ENCODE assay signal across 14 cellular contexts in genomic region chr16:80260906-80261311, GRCh38.
"Had no signal": no experiment of that assay in that cellular context is flagged by ENCODE, and none has a peak within 500 bp of the region (broad histone marks: within the 10 kb centered on the region; RNA-seq: fewer than 3 reads in every experiment).

No MANE protein-coding gene starts in this region.

- H3K4me3 Mint-ChIP-seq: activated naive CD4-positive, alpha-beta T cell treated with anti-CD3 and anti-CD28 coated beads, Interleukin-2, amount 50 U/mL, for 24 hours; activated T-cell treated with anti-CD3 and anti-CD28 coated beads, Interleukin-2, amount 50 U/mL, for 24 hours; memory B cell; nephron progenitor cell had no signal

- H3K4me1 ChIP-seq: uterus had no signal

- H3K27ac Mint-ChIP-seq: activated naive CD4-positive, alpha-beta T cell treated with anti-CD3 and anti-CD28 coated beads, Interleukin-2, amount 50 U/mL, for 24 hours; activated T-cell treated with anti-CD3 and anti-CD28 coated beads, Interleukin-2, amount 50 U/mL, for 24 hours; memory B cell; nephron progenitor cell had no signal

- ATAC-seq: left cardiac atrium had no signal

- H3K4me3 ChIP-seq: ovary, skin epidermis, stomach, uterus had no signal

- H3K36me3 ChIP-seq: ovary, stomach, uterus had no signal

- DNase-seq: activated CD4-positive, alpha-beta T cell treated with anti-CD3 and anti-CD28 coated beads, Interleukin-2, amount 50 U/mL, for 1 hour; activated effector memory CD4-positive, alpha-beta T cell treated with Interleukin-2 at 50 U/mL for 16 hours; activated T-cell treated with anti-CD3 and anti-CD28 coated beads, Interleukin-2, amount 50 U/mL, for 24 hours; effector CD4-positive, alpha-beta T cell; hypothalamus; left cardiac atrium; nephron progenitor cell; ovary; stomach; T-helper 2 cell; uterus had no signal

- H3K36me3 Mint-ChIP-seq: activated naive CD4-positive, alpha-beta T cell treated with anti-CD3 and anti-CD28 coated beads, Interleukin-2, amount 50 U/mL, for 24 hours; memory B cell had no signal

- H3K4me1 Mint-ChIP-seq: activated naive CD4-positive, alpha-beta T cell treated with anti-CD3 and anti-CD28 coated beads, Interleukin-2, amount 50 U/mL, for 24 hours; memory B cell had no signal

- H3K9me3 ChIP-seq: ovary, stomach, uterus had no signal

- H3K27me3 ChIP-seq: ovary, stomach, uterus had no signal

- H3K27ac ChIP-seq: ovary, skin epidermis, stomach, uterus had no signal

- H3K9me3 Mint-ChIP-seq: activated naive CD4-positive, alpha-beta T cell treated with anti-CD3 and anti-CD28 coated beads, Interleukin-2, amount 50 U/mL, for 24 hours; activated T-cell treated with anti-CD3 and anti-CD28 coated beads, Interleukin-2, amount 50 U/mL, for 24 hours; memory B cell; nephron progenitor cell had no signal
